ENCODE assay signal across 2 cellular contexts in the genomic region with DNA sequence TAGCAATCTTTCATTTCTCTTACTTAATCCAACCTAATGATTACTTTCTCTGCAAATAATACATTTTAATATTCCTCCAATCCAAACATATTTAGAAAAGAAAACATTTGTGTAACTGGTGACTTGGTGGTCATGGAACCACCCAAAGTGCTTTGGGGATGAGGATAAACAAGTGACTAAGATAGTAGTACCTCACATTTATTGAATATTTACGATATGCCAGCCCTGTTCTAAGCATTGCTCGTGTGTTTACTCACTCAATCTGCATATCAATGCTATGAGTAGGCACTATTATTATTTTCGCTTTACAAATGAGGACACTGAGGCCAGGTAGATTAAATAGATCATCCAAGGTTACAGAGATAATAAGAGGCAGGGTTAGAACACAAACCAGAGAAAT.
TF ChIP-seq lines count a peak whose summit lies in the region.

No MANE protein-coding gene starts in this region.

TF ChIP-seq in SK-N-SH, 30 proteins besides CTCF, POLR2A, EP300 and RAD21 (continued from another document):
- TF ChIP-seq, protein P1, sequence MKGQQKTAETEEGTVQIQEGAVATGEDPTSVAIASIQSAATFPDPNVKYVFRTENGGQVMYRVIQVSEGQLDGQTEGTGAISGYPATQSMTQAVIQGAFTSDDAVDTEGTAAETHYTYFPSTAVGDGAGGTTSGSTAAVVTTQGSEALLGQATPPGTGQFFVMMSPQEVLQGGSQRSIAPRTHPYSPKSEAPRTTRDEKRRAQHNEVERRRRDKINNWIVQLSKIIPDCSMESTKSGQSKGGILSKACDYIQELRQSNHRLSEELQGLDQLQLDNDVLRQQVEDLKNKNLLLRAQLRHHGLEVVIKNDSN (IDR thresholded peaks at IDR 0.05; ENCODE audit: borderline replicate concordance, low read depth): no peak
- TF ChIP-seq FOXM1 (IDR thresholded peaks at IDR 0.05; ENCODE audit: low read depth) (no peak), TCF12 (IDR thresholded peaks at IDR 0.05) (no peak)
TF ChIP-seq in SK-N-SH: peak in this region for 1.

TF ChIP-seq in SK-N-SH treated with all-trans-retinoic acid at 6 μM for 48 hours, 23 proteins besides CTCF, POLR2A, EP300 and RAD21 (continued from another document):
- TF ChIP-seq, protein P2, sequence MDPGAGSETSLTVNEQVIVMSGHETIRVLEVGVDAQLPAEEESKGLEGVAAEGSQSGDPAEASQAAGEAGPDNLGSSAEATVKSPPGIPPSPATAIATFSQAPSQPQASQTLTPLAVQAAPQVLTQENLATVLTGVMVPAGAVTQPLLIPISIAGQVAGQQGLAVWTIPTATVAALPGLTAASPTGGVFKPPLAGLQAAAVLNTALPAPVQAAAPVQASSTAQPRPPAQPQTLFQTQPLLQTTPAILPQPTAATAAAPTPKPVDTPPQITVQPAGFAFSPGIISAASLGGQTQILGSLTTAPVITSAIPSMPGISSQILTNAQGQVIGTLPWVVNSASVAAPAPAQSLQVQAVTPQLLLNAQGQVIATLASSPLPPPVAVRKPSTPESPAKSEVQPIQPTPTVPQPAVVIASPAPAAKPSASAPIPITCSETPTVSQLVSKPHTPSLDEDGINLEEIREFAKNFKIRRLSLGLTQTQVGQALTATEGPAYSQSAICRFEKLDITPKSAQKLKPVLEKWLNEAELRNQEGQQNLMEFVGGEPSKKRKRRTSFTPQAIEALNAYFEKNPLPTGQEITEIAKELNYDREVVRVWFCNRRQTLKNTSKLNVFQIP (CRISPR knock-in tag; IDR thresholded peaks at IDR 0.05; ENCODE audit: borderline replicate concordance, low read depth): no peak
- TF ChIP-seq ARNTL (CRISPR knock-in tag; IDR thresholded peaks at IDR 0.05; ENCODE audit: borderline replicate concordance, low read depth) (no peak), ISL1 (CRISPR knock-in tag; IDR thresholded peaks at IDR 0.05) (no peak), TOX (CRISPR knock-in tag; IDR thresholded peaks at IDR 0.05; ENCODE audit: borderline replicate concordance) (no peak), ZNF8 (CRISPR knock-in tag; IDR thresholded peaks at IDR 0.05) (no peak)
- TF ChIP-seq, protein P3, sequence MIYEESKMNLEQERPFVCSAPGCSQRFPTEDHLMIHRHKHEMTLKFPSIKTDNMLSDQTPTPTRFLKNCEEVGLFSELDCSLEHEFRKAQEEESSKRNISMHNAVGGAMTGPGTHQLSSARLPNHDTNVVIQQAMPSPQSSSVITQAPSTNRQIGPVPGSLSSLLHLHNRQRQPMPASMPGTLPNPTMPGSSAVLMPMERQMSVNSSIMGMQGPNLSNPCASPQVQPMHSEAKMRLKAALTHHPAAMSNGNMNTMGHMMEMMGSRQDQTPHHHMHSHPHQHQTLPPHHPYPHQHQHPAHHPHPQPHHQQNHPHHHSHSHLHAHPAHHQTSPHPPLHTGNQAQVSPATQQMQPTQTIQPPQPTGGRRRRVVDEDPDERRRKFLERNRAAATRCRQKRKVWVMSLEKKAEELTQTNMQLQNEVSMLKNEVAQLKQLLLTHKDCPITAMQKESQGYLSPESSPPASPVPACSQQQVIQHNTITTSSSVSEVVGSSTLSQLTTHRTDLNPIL (CRISPR knock-in tag; IDR thresholded peaks at IDR 0.05; ENCODE audit: low read depth): no peak
